Comparison of ENCODE assay signal across 35 cellular contexts in the genomic region with DNA sequence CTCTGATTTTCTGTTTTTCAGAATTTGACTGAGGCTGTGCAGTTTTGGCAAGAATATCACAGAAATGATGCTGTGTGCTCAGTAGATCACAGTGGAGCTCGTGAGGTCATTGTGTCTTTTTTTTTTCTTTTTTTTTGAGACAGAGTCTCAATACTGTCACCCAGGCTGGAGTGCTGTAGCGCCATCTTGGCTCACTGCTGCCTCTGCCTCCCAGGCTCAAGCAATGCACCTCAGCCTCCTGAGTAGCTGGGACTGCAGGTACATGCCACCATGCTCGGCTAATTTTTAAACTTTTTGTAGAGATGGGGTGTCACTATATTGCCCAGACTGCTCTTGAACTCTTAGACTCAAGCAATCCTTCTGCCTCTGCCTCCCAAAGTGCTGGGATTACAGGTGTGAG.
"Had no signal": no experiment of that assay in that cellular context is flagged by ENCODE, and none has a peak within 500 bp of the region (broad histone marks: within the 10 kb centered on the region; RNA-seq: fewer than 3 reads in every experiment).

No MANE protein-coding gene starts in this region.

- H3K9me3 Mint-ChIP-seq: activated CD4-positive, alpha-beta T cell treated with anti-CD3 and anti-CD28 coated beads, Interleukin-2, amount 10 ng/mL, durations not matched to agents 24 days and 14 days; activated CD8-positive, alpha-beta T cell treated with anti-CD3 and anti-CD28 coated beads for 36 hours had no signal

- H3K4me3 ChIP-seq: PC-9 had no signal

- H2AFZ ChIP-seq: PC-9 had no signal

- H3K27me3 Mint-ChIP-seq: activated CD4-positive, alpha-beta T cell treated with anti-CD3 and anti-CD28 coated beads, Interleukin-2, amount 10 ng/mL, durations not matched to agents 24 days and 14 days; activated CD8-positive, alpha-beta T cell treated with anti-CD3 and anti-CD28 coated beads for 36 hours; activated naive CD8-positive, alpha-beta T cell treated with anti-CD3 and anti-CD28 coated beads for 36 hours had no signal

- H3K4me2 ChIP-seq: PC-9 had no signal

- DNase-seq: activated CD4-positive, alpha-beta T cell treated with anti-CD3 and anti-CD28 coated beads for 1 hour; activated CD4-positive, alpha-beta T cell treated with anti-CD3 and anti-CD28 coated beads, Interleukin-2, amount 10 ng/mL, durations not matched to agents 24 days and 14 days; activated CD4-positive, alpha-beta T cell treated with anti-CD3 and anti-CD28 coated beads, Interleukin-2, amount 50 U/mL, for 4 hours; activated CD4-positive, CD25-positive, alpha-beta regulatory T cell; activated CD8-positive, alpha-beta T cell treated with anti-CD3 and anti-CD28 coated beads for 36 hours; activated effector memory CD4-positive, alpha-beta T cell treated with anti-CD3 and anti-CD28 coated beads, Interleukin-2, amount 50 U/mL, for 16 hours; activated naive CD4-positive, alpha-beta T cell; activated naive CD4-positive, alpha-beta T cell treated with anti-CD3 and anti-CD28 coated beads, Interleukin-2, amount 50 U/mL, for 16 hours; activated naive CD8-positive, alpha-beta T cell treated with anti-CD3 and anti-CD28 coated beads for 36 hours; activated T-cell treated with anti-CD3 and anti-CD28 coated beads, Interleukin-2, amount 50 U/mL, for 1 hour; activated T-cell treated with anti-CD3 and anti-CD28 coated beads, Interleukin-2, amount 50 U/mL, for 72 hours; amniotic stem cell; aorta; central memory CD4-positive, alpha-beta T cell; NCI-H1048; NCI-H1436 treated with DMSO at 0.1 percent for 48 hours; NCI-H1694 treated with DMSO at 0.1 percent for 48 hours; NCI-H2029; NCI-H2107; NCI-H2171; NCI-H510A; NCI-H526; NCI-H748 treated with DMSO at 0.1 percent for 48 hours; PC-9; SIG-M5; SW 1271; T-helper 1 cell; T-helper 2 cell; T-helper 9 cell had no signal

- H3K36me3 Mint-ChIP-seq: activated naive CD8-positive, alpha-beta T cell treated with anti-CD3 and anti-CD28 coated beads for 36 hours had no signal

- H3K4me1 Mint-ChIP-seq: activated naive CD8-positive, alpha-beta T cell treated with anti-CD3 and anti-CD28 coated beads for 36 hours; activated T-helper 17 cell treated with anti-CD3 and anti-CD28 coated beads, Interleukin-2, amount 50 U/mL, for 72 hours had no signal

- ATAC-seq: activated CD8-positive, alpha-beta T cell treated with anti-CD3 and anti-CD28 coated beads for 36 hours; activated T-cell treated with anti-CD3 and anti-CD28 coated beads, Interleukin-2, amount 50 U/mL, for 72 hours; activated T-helper 17 cell treated with anti-CD3 and anti-CD28 coated beads, Interleukin-2, amount 50 U/mL, for 72 hours; Right ventricle myocardium inferior had no signal

- H3K4me3 Mint-ChIP-seq: activated CD4-positive, alpha-beta T cell treated with anti-CD3 and anti-CD28 coated beads, Interleukin-2, amount 10 ng/mL, durations not matched to agents 24 days and 14 days; activated CD8-positive, alpha-beta T cell treated with anti-CD3 and anti-CD28 coated beads for 36 hours; activated naive CD8-positive, alpha-beta T cell treated with anti-CD3 and anti-CD28 coated beads for 36 hours; activated T-cell treated with anti-CD3 and anti-CD28 coated beads, Interleukin-2, amount 50 U/mL, for 72 hours; activated T-helper 17 cell treated with anti-CD3 and anti-CD28 coated beads, Interleukin-2, amount 50 U/mL, for 72 hours had no signal

- H3K27ac Mint-ChIP-seq: activated CD4-positive, alpha-beta T cell treated with anti-CD3 and anti-CD28 coated beads, Interleukin-2, amount 10 ng/mL, durations not matched to agents 24 days and 14 days; activated CD8-positive, alpha-beta T cell treated with anti-CD3 and anti-CD28 coated beads for 36 hours; activated naive CD8-positive, alpha-beta T cell treated with anti-CD3 and anti-CD28 coated beads for 36 hours; activated T-cell treated with anti-CD3 and anti-CD28 coated beads, Interleukin-2, amount 50 U/mL, for 72 hours; activated T-helper 17 cell treated with anti-CD3 and anti-CD28 coated beads, Interleukin-2, amount 50 U/mL, for 72 hours had no signal

- FAIRE-seq: RCC 7860 had no signal

- H3K27me3 ChIP-seq: brain microvascular endothelial cell had no signal

- H3K36me3 ChIP-seq: brain microvascular endothelial cell had no signal

- H3K27ac ChIP-seq: brain microvascular endothelial cell, PC-9, RWPE1, VCaP had no signal
